15 cellular contexts compared by ENCODE assay signal in genomic region chr22:35528967-35529366, GRCh38. TPM values are rescaled to one million over a fixed set of nuclear protein-coding genes. Genes with fewer than 3 reads are reported as not detected.
DNase-seq lines count a peak whose midpoint lies in the region; ATAC-seq, FAIRE-seq and TF ChIP-seq lines count a peak whose summit lies in the region.
"Had no signal": no experiment of that assay in that cellular context is flagged by ENCODE, and none has a peak within 500 bp of the region (broad histone marks: within the 10 kb centered on the region; RNA-seq: fewer than 3 reads in every experiment).

No MANE protein-coding gene starts in this region.

- no peak overlapping the region for H3K4ac ChIP-seq in H1 (replicated peaks; ENCODE audit: insufficient read length, low read depth, low read length)

- WGBS in H1 (ENCODE audit: extremely low coverage in 1 of 2, insufficient coverage in 1 of 2, insufficient read length in 1 of 2, insufficient replicate concordance in 2 of 2, low coverage in 1 of 2, low lambda C conversion rate in 2 of 2, missing lambda C conversion rate in 1 of 2), 2 experiments = 89% methylated on average over 3 of the region's 3 CpGs; no CpG with 5 or more reads in 1 of the 2 experiments

- no peak overlapping the region for H2BK15ac ChIP-seq in H1 (ENCODE audit: low read length)

- no peak overlapping the region for H3K14ac ChIP-seq in H1 (ENCODE audit: insufficient read length)

- H3K23me2 ChIP-seq in H1 (ENCODE audit: low read depth, low read length) = peaks cover 8% of the 10 kb centered on the region

- TF ChIP-seq POLR2A in H1 (IDR thresholded peaks at IDR 0.05; ENCODE audit: control extremely low read depth in 1 of 2, low read depth in 2 of 2, low read length in 2 of 2) = no peak

- H3K18ac ChIP-seq in H1 (ENCODE audit: extremely low read depth, low read length) = no peak overlapping the region

- DNase-seq in RKO (ENCODE audit: low spot score) = peak; percentile 53
- DNase-seq in H1 (ENCODE audit: low read depth in 1 of 2, low spot score in 2 of 2) = no peak
- DNase-seq in HT-29 (ENCODE audit: low spot score) = no peak
- no peak for DNase-seq in progenitor cell of endocrine pancreas (ENCODE audit: low spot score, unreplicated experiment)
- DNase-seq in A172 (ENCODE audit: low spot score) = no peak
- no peak for DNase-seq in effector memory CD8-positive, alpha-beta T cell
- DNase-seq: 8988T; ACHN; CD4-positive, alpha-beta memory T cell; DND-41; H7; HFFc6 had no signal

- peaks cover 0 to 10% (median 0%) of the 10 kb centered on the region in 11 experiments; a peak in 2 of 22 replicates for H4K20me1 ChIP-seq in BLaER1 treated with 17β-estradiol and CSF1 and Interleukin-3, amounts not matched to agents 10 nM and 100 nM
- peaks cover 0 to 5% of the 10 kb centered on the region in 2 experiments for H4K20me1 ChIP-seq in H1 (replicated peaks in 1 of 2; ENCODE audit: control insufficient read depth in 1 of 2, insufficient read depth in 2 of 2, low read length in 2 of 2)

- no peak for TF ChIP-seq EP300 in H1 (IDR thresholded peaks at IDR 0.05; ENCODE audit: borderline replicate concordance in 1 of 2, low read depth in 2 of 2, low read length in 2 of 2)

- peak overlapping the region in 9 of 11 experiments; percentile 84 to 93 (median 89); a peak in 15 of 22 replicates for H3K4me2 ChIP-seq in BLaER1 treated with 17β-estradiol and CSF1 and Interleukin-3, amounts not matched to agents 10 nM and 100 nM
- H3K4me2 ChIP-seq in H1 (ENCODE audit: insufficient read depth in 1 of 2, low read depth in 2 of 2, low read length in 2 of 2) = no peak overlapping the region

- no peak for FAIRE-seq in H1 (lab: Jason Lieb, UNC)

- TF ChIP-seq CTCF in HEK293 (tag by site-specific recombination; IDR thresholded peaks at IDR 0.05) (no peak), H1 (IDR thresholded peaks at IDR 0.05; ENCODE audit: control extremely low read depth in 1 of 3, insufficient read depth in 1 of 3, low read depth in 1 of 3, low read length in 3 of 3) (no peak), progenitor cell of endocrine pancreas (IDR thresholded peaks at IDR 0.05; ENCODE audit: unreplicated experiment) (no peak)

- no peak overlapping the region for H2BK12ac ChIP-seq in H1 (ENCODE audit: low read depth, low read length)

- POLR2A ChIA-PET in HEK293 (lab: Yijun Ruan, JAX) (no interaction called here), H1 (lab: Charles Lee; ENCODE audit: partially characterized antibody) (interaction anchor here (0.8 to 1.1 kb wide), 2 partner anchors 11 to 65 kb away, joined by 3 read pairs; no protein-coding TSS in a partner anchor)

- H3K36me3 ChIP-seq in BLaER1 treated with 17β-estradiol and CSF1 and Interleukin-3, amounts not matched to agents 10 nM and 100 nM = no peaks in the 10 kb centered on the region
- H3K36me3 ChIP-seq in HEK293 (ENCODE audit: control insufficient read depth in 2 of 2, insufficient read depth in 1 of 2, low read length in 2 of 2) (no peaks in the 10 kb centered on the region), H1 (ENCODE audit: control insufficient read depth in 2 of 4, insufficient read depth in 4 of 4, low read length in 3 of 4) (no peaks in the 10 kb centered on the region; a peak in 1 of 8 replicates)

- CTCF ChIA-PET in HEK293 (lab: Yijun Ruan, JAX) (interaction anchor here (1.0 to 2.0 kb wide), 2 partner anchors 10 to 178 kb away, joined by 4 to 7 read pairs; no protein-coding TSS in a partner anchor), H1 (lab: Charles Lee; ENCODE audit: partially characterized antibody) (interaction anchor here (0.9 to 4.1 kb wide), 3 partner anchors 9 to 58 kb away, joined by 3 to 36 read pairs (median 4); no protein-coding TSS in a partner anchor)

- no peak overlapping the region for H2BK5ac ChIP-seq in H1 (ENCODE audit: low read depth, low read length)

- H3K56ac ChIP-seq in H1 (replicated peaks; ENCODE audit: insufficient read length, low read depth, low read length) = no peak overlapping the region

- H3K9me3 ChIP-seq in BLaER1 treated with 17β-estradiol and CSF1 and Interleukin-3, amounts not matched to agents 10 nM and 100 nM (replicated peaks in 1 of 11) = peaks cover 3 to 13% (median 10%) of the 10 kb centered on the region in 11 experiments; a peak in 16 of 22 replicates
- H3K9me3 ChIP-seq in HEK293 (ENCODE audit: control insufficient read depth, insufficient read depth, low read depth, low read length) = no peaks in the 10 kb centered on the region
- no peaks in the 10 kb centered on the region for H3K9me3 ChIP-seq in H1 (ENCODE audit: insufficient read depth in 2 of 2, low read depth in 1 of 2, low read length in 1 of 2)

- H3K4me1 Mint-ChIP-seq in progenitor cell of endocrine pancreas (ENCODE audit: low read depth) = no peaks in the 10 kb centered on the region
- no peaks in the 10 kb centered on the region for H3K4me1 Mint-ChIP-seq in effector memory CD8-positive, alpha-beta T cell (ENCODE audit: low read depth in 2 of 2)

- no peak overlapping the region for H4K8ac ChIP-seq in H1 (ENCODE audit: extremely low read depth, insufficient read depth, low read length)

- H3K27me3 ChIP-seq in BLaER1 treated with 17β-estradiol and CSF1 and Interleukin-3, amounts not matched to agents 10 nM and 100 nM = no peaks in the 10 kb centered on the region
- no peaks in the 10 kb centered on the region for H3K27me3 ChIP-seq in H1 (replicated peaks in 1 of 4; ENCODE audit: control insufficient read depth in 3 of 4, extremely low read depth in 1 of 4, insufficient read depth in 3 of 4, low read length in 3 of 4)

- H4K91ac ChIP-seq in H1 (replicated peaks; ENCODE audit: insufficient read length, low read length) = no peak overlapping the region

- H3K79me2 ChIP-seq in H1 (ENCODE audit: control insufficient read depth in 1 of 2, insufficient read depth in 2 of 2, low read length in 2 of 2) = no peaks in the 10 kb centered on the region; a peak in 1 of 4 replicates

- no peak for ATAC-seq in effector memory CD8-positive, alpha-beta T cell (replicated peaks)

- no peak overlapping the region for H2AK5ac ChIP-seq in H1 (ENCODE audit: low read depth, low read length)

- no peak overlapping the region for H3K4me3 ChIP-seq in BLaER1 treated with 17β-estradiol and CSF1 and Interleukin-3, amounts not matched to agents 10 nM and 100 nM
- H3K4me3 ChIP-seq in HEK293 (ENCODE audit: low read depth, low read length) = no peak overlapping the region
- no peak overlapping the region for H3K4me3 ChIP-seq in H1 (ENCODE audit: extremely low read depth in 1 of 4, insufficient read depth in 2 of 4, low read depth in 3 of 4, low read length in 4 of 4)

- H3K36me3 Mint-ChIP-seq in progenitor cell of endocrine pancreas (ENCODE audit: insufficient read depth) = no peaks in the 10 kb centered on the region
- H3K36me3 Mint-ChIP-seq in effector memory CD8-positive, alpha-beta T cell (ENCODE audit: insufficient read depth) = no peaks in the 10 kb centered on the region

- H3K4me1 ChIP-seq in BLaER1 treated with 17β-estradiol and CSF1 and Interleukin-3, amounts not matched to agents 10 nM and 100 nM = peaks cover 28 to 86% (median 73%) of the 10 kb centered on the region in 10 experiments
- no peaks in the 10 kb centered on the region; the same call in 1 of the 2 replicates for H3K4me1 ChIP-seq in HEK293 (ENCODE audit: control insufficient read depth, insufficient read depth, low read length)
- peaks cover 0 to 7% (median 1%) of the 10 kb centered on the region in 4 experiments; a peak in 3 of 7 replicates for H3K4me1 ChIP-seq in H1 (replicated peaks in 1 of 4; ENCODE audit: control insufficient read depth in 3 of 4, insufficient read depth in 4 of 4, low read length in 3 of 4)

- TF ChIP-seq RAD21 in H1 (IDR thresholded peaks at IDR 0.05 in 1 of 2, conservative IDR thresholded peaks at IDR 0.05 in 1 of 2; ENCODE audit: low read depth in 2 of 2, low read length in 2 of 2) = no peak

- H3K79me1 ChIP-seq in H1 (ENCODE audit: low read depth, low read length) = no peaks in the 10 kb centered on the region

- no peak overlapping the region for H2BK20ac ChIP-seq in H1 (ENCODE audit: low read length)

- H4K5ac ChIP-seq in H1 (ENCODE audit: insufficient read length, low read depth, low read length) = no peak overlapping the region

- peaks cover 5% of the 10 kb centered on the region for H3K9me3 Mint-ChIP-seq in progenitor cell of endocrine pancreas (ENCODE audit: low read depth)
- H3K9me3 Mint-ChIP-seq in effector memory CD8-positive, alpha-beta T cell = no peaks in the 10 kb centered on the region
- H3K9me3 Mint-ChIP-seq: HFFc6 had no signal

- no peak overlapping the region for H2AFZ ChIP-seq in H1 (ENCODE audit: low read length)

- H3K23ac ChIP-seq in H1 (ENCODE audit: insufficient read length) = no peak overlapping the region

- peak overlapping the region in 4 of 11 experiments; percentile 71 to 85 (median 76); a peak in 6 of 22 replicates for H3K27ac ChIP-seq in BLaER1 treated with 17β-estradiol and CSF1 and Interleukin-3, amounts not matched to agents 10 nM and 100 nM
- H3K27ac ChIP-seq in HEK293 (ENCODE audit: extremely low read depth, low read depth, low read length) (no peak overlapping the region), H1 (ENCODE audit: low read depth, low read length) (no peak overlapping the region)
- H3K27ac ChIP-seq: C4-2B had no signal

- H3K4me3 Mint-ChIP-seq in progenitor cell of endocrine pancreas (ENCODE audit: low read depth) = no peak overlapping the region
- H3K4me3 Mint-ChIP-seq in effector memory CD8-positive, alpha-beta T cell = no peak overlapping the region
- H3K4me3 Mint-ChIP-seq: CD4-positive, alpha-beta memory T cell; HFFc6 had no signal

- H3K27me3 Mint-ChIP-seq in progenitor cell of endocrine pancreas = peaks cover 8% of the 10 kb centered on the region
- H3K27me3 Mint-ChIP-seq in effector memory CD8-positive, alpha-beta T cell = peaks cover 0 to 5% of the 10 kb centered on the region in 2 donors
- H3K27me3 Mint-ChIP-seq: CD4-positive, alpha-beta memory T cell had no signal

- no peak overlapping the region for H3K27ac Mint-ChIP-seq in progenitor cell of endocrine pancreas
- no peak overlapping the region for H3K27ac Mint-ChIP-seq in effector memory CD8-positive, alpha-beta T cell
- H3K27ac Mint-ChIP-seq: CD4-positive, alpha-beta memory T cell; HFFc6 had no signal

- H3K9ac ChIP-seq in BLaER1 treated with 17β-estradiol and CSF1 and Interleukin-3, amounts not matched to agents 10 nM and 100 nM = peak overlapping the region in 1 of 11 experiments; percentile 75; a peak in 1 of 22 replicates
- no peak overlapping the region for H3K9ac ChIP-seq in H1 (replicated peaks in 1 of 4; ENCODE audit: extremely low read depth in 1 of 4, low read depth in 3 of 4, low read length in 3 of 4)

- H2BK120ac ChIP-seq in H1 (replicated peaks; ENCODE audit: low read depth, low read length) = no peak overlapping the region

RNA-seq across cellular contexts. Expression of gene RASD2, which starts 11.7 kb away (rescaled TPM):
- 4.4 and 5.1 TPM in 2 replicates for total RNA-seq in H1 (2021; fragmentation: NEBNext Ultra II Directional; extraction: Animal tissue kit (Norgen Biotek cat#: 25700))
- polyA plus RNA-seq in H1 (2011; rRNA removed) = 1.9 and 3.8 TPM in 2 replicates
- 1.5 TPM for polyA plus RNA-seq in H1 (2011; cell fraction: cytosol; rRNA removed)
- polyA plus RNA-seq in H1 (2011; cell fraction: nucleus; rRNA removed) = 2.6 TPM
- polyA plus RNA-seq in H1 (2012, experiment 1 of 2) = 2.0 to 4.3 TPM (median 3.4 TPM) in 4 replicates
- 3.1 TPM for polyA plus RNA-seq in H1 (2012, experiment 2 of 2)
- polyA plus RNA-seq in H1 (2013, experiment 1 of 2) = 3.4 TPM
- 3.6 TPM for polyA plus RNA-seq in H1 (2013, experiment 2 of 2)
- polyA minus RNA-seq in H1 (2011; rRNA and poly(A)+ RNA removed) = 1.5 and 1.9 TPM in 2 replicates
- polyA minus RNA-seq in H1 (2011; cell fraction: cytosol; rRNA and poly(A)+ RNA removed) = 3.6 TPM
- polyA minus RNA-seq in H1 (2011; cell fraction: nucleus; rRNA and poly(A)+ RNA removed) = 1.8 TPM
- 0.05 TPM in 1 of 2 replicates, not detected in the other for total RNA-seq in HT-29 (2014; rRNA removed; shearing (Covaris generic))
- total RNA-seq in progenitor cell of endocrine pancreas = 0.07 TPM in 1 of 2 replicates, not detected in the other
- 0.50 and 0.59 TPM in 2 replicates for total RNA-seq in A172 (2014; rRNA removed; shearing (Covaris generic))
- total RNA-seq: CD4-positive, alpha-beta memory T cell; HFFc6 had no signal

Comparison
In these comparisons a context has a peak if more than half of its experiments do, and no peak if none do; other contexts are left out.
1. H3K4me2 ChIP-seq: peak in BLaER1 treated with 17β-estradiol and CSF1 and Interleukin-3, amounts not matched to agents 10 nM and 100 nM (9 of 11); none in H1 (0 of 2).